ENCODE assay signal across 8 cellular contexts in genomic region chr17:18248300-18248731, GRCh38. TPM values are rescaled to one million over a fixed set of nuclear protein-coding genes. Genes with fewer than 3 reads are reported as not detected.
DNase-seq lines count a peak whose midpoint lies in the region; ATAC-seq, FAIRE-seq and TF ChIP-seq lines count a peak whose summit lies in the region.

No MANE protein-coding gene starts in this region.

- H3K9me3 Mint-ChIP-seq in activated CD4-positive, alpha-beta memory T cell treated with anti-CD3 and anti-CD28 coated beads, Interleukin-2, amount 10 ng/mL, durations not matched to agents 7 days and 5 days: no peaks in the 10 kb centered on the region
- no peaks in the 10 kb centered on the region for H3K9me3 Mint-ChIP-seq in stimulated activated effector memory CD8-positive, alpha-beta T cell treated with anti-CD3 and anti-CD28 coated beads, Interleukin-12 subunit alpha, Interleukin-12 subunit beta, amount 100 ng/mL, for 72 hours

- peak; percentile 86 for DNase-seq in Ammon's horn (ENCODE audit: low spot score)
- DNase-seq in H54 (ENCODE audit: insufficient read length, low spot score): peak; percentile 99
- peak; percentile 75 for DNase-seq in NCI-H69 (lab: John Stamatoyannopoulos, UW)
- peak; percentile 74 for DNase-seq in activated CD4-positive, alpha-beta memory T cell treated with anti-CD3 and anti-CD28 coated beads, Interleukin-2, amount 10 ng/mL, durations not matched to agents 7 days and 5 days
- DNase-seq in effector CD8-positive, alpha-beta T cell (lab: John Stamatoyannopoulos, UW): peak; percentile 47
- peak; percentile 71 for DNase-seq in midbrain (lab: John Stamatoyannopoulos, UW)
- peak; percentile 46 to 76 for DNase-seq in stimulated activated effector memory CD8-positive, alpha-beta T cell treated with anti-CD3 and anti-CD28 coated beads, Interleukin-12 subunit alpha, Interleukin-12 subunit beta, amount 100 ng/mL, for 72 hours (ENCODE audit: low spot score in 2 of 2)

- no peak overlapping the region for H3K4me3 Mint-ChIP-seq in activated CD4-positive, alpha-beta memory T cell treated with anti-CD3 and anti-CD28 coated beads, Interleukin-2, amount 10 ng/mL, durations not matched to agents 7 days and 5 days
- H3K4me3 Mint-ChIP-seq in stimulated activated effector memory CD8-positive, alpha-beta T cell treated with anti-CD3 and anti-CD28 coated beads, Interleukin-12 subunit alpha, Interleukin-12 subunit beta, amount 100 ng/mL, for 72 hours: no peak overlapping the region

- H3K36me3 Mint-ChIP-seq in activated CD4-positive, alpha-beta memory T cell treated with anti-CD3 and anti-CD28 coated beads, Interleukin-2, amount 10 ng/mL, durations not matched to agents 7 days and 5 days (ENCODE audit: low read depth): peaks cover 62% of the 10 kb centered on the region
- peaks cover 99% of the 10 kb centered on the region for H3K36me3 Mint-ChIP-seq in stimulated activated effector memory CD8-positive, alpha-beta T cell treated with anti-CD3 and anti-CD28 coated beads, Interleukin-12 subunit alpha, Interleukin-12 subunit beta, amount 100 ng/mL, for 72 hours

- no peak overlapping the region for H3K27ac Mint-ChIP-seq in activated CD4-positive, alpha-beta memory T cell treated with anti-CD3 and anti-CD28 coated beads, Interleukin-2, amount 10 ng/mL, durations not matched to agents 7 days and 5 days
- peak overlapping the region; percentile 55 for H3K27ac Mint-ChIP-seq in stimulated activated effector memory CD8-positive, alpha-beta T cell treated with anti-CD3 and anti-CD28 coated beads, Interleukin-12 subunit alpha, Interleukin-12 subunit beta, amount 100 ng/mL, for 72 hours

- CTCF ChIA-PET in activated CD4-positive, alpha-beta memory T cell treated with anti-CD3 and anti-CD28 coated beads, Interleukin-2, amount 10 ng/mL, durations not matched to agents 7 days and 5 days (lab: Charles Lee): interaction anchor here (0.9 to 1.6 kb wide), 4 partner anchors 8 to 84 kb away, joined by 3 to 5 read pairs (median 4); no protein-coding TSS in a partner anchor

- H3K4me1 Mint-ChIP-seq in activated CD4-positive, alpha-beta memory T cell treated with anti-CD3 and anti-CD28 coated beads, Interleukin-2, amount 10 ng/mL, durations not matched to agents 7 days and 5 days: peaks cover 3% of the 10 kb centered on the region
- H3K4me1 Mint-ChIP-seq in stimulated activated effector memory CD8-positive, alpha-beta T cell treated with anti-CD3 and anti-CD28 coated beads, Interleukin-12 subunit alpha, Interleukin-12 subunit beta, amount 100 ng/mL, for 72 hours: peaks cover 7% of the 10 kb centered on the region

- no peak for FAIRE-seq in H54 (lab: Jason Lieb, UNC)

- POLR2A ChIA-PET in activated CD4-positive, alpha-beta memory T cell treated with anti-CD3 and anti-CD28 coated beads, Interleukin-2, amount 10 ng/mL, durations not matched to agents 7 days and 5 days (lab: Charles Lee): interaction anchor here (0.6 to 2.7 kb wide), 3 partner anchors 9 to 940 kb away, joined by 3 to 8 read pairs (median 3); partner anchors contain the start of gene MIEF2

- no peaks in the 10 kb centered on the region for H3K27me3 Mint-ChIP-seq in activated CD4-positive, alpha-beta memory T cell treated with anti-CD3 and anti-CD28 coated beads, Interleukin-2, amount 10 ng/mL, durations not matched to agents 7 days and 5 days

- TF ChIP-seq POLR2A in H54 (IDR thresholded peaks at IDR 0.05; ENCODE audit: low read depth, low read length): no peak

- ATAC-seq in stimulated activated effector memory CD8-positive, alpha-beta T cell treated with anti-CD3 and anti-CD28 coated beads, Interleukin-12 subunit alpha, Interleukin-12 subunit beta, amount 100 ng/mL, for 72 hours: peak; percentile 72
- ATAC-seq in HG02588 (IDR thresholded peaks at IDR 0.05; ENCODE audit: unreplicated experiment): no peak

RNA-seq across cellular contexts. Expression of gene FLII, which starts 10.2 kb away (rescaled TPM):
- total RNA-seq in activated CD4-positive, alpha-beta memory T cell treated with anti-CD3 and anti-CD28 coated beads, Interleukin-2, amount 10 ng/mL, durations not matched to agents 7 days and 5 days: 100 to 1,000 TPM; 336 TPM

RNA-seq across cellular contexts. Expression of gene MIEF2, which starts 12.1 kb away (rescaled TPM):
- total RNA-seq in activated CD4-positive, alpha-beta memory T cell treated with anti-CD3 and anti-CD28 coated beads, Interleukin-2, amount 10 ng/mL, durations not matched to agents 7 days and 5 days: 10 to 100 TPM in 1 of 2 experiments, 1 to 10 TPM in 1; 9.2 to 10.9 TPM

RNA-seq across cellular contexts. Expression of gene LLGL1, which starts 22.9 kb away (rescaled TPM):
- 10 to 100 TPM; 22.8 to 22.9 TPM for total RNA-seq in activated CD4-positive, alpha-beta memory T cell treated with anti-CD3 and anti-CD28 coated beads, Interleukin-2, amount 10 ng/mL, durations not matched to agents 7 days and 5 days

Comparison
In these comparisons a context has a peak if more than half of its experiments do, and no peak if none do; other contexts are left out.
1. DNase-seq: peak in every context shown above with its lines; median percentile 99 in H54; 86 in Ammon's horn; 75 in NCI-H69; 74 in activated CD4-positive, alpha-beta memory T cell treated with anti-CD3 and anti-CD28 coated beads, Interleukin-2, amount 10 ng/mL, durations not matched to agents 7 days and 5 days; 71 in midbrain; 61 in stimulated activated effector memory CD8-positive, alpha-beta T cell treated with anti-CD3 and anti-CD28 coated beads, Interleukin-12 subunit alpha, Interleukin-12 subunit beta, amount 100 ng/mL, for 72 hours; 47 in effector CD8-positive, alpha-beta T cell.